1 cellular context compared by ENCODE assay signal in genomic region chr2:188291617-188292445, GRCh38.
A peak's percentile ranks its signal among the peaks of the same experiment; 100 is the strongest.
TF ChIP-seq lines count a peak whose summit lies in the region.

GULP1 (plus strand) TSS chr2:188291874; CDS start chr2:188477703, 185,829 bp downstream.

TF ChIP-seq in HCT116, 20 proteins besides CTCF, POLR2A, EP300 and RAD21 (continued from another document):
- 0 out of 2 replicates have a peak, but pooled peaks have one; percentile 18 for TF ChIP-seq MAX (IDR thresholded peaks at IDR 0.05)
- TF ChIP-seq JUND (IDR thresholded peaks at IDR 0.05), result no peak
- no peak for TF ChIP-seq SP1 (IDR thresholded peaks at IDR 0.05; ENCODE audit: low read depth)
- TF ChIP-seq EZH2phosphoT487 (IDR thresholded peaks at IDR 0.05; ENCODE audit: borderline replicate concordance), result no peak
- no peak for TF ChIP-seq ZBTB33 (IDR thresholded peaks at IDR 0.05; ENCODE audit: extremely low read depth, insufficient replicate concordance, low read length)
- TF ChIP-seq CBX3 (IDR thresholded peaks at IDR 0.05; ENCODE audit: low read depth), result 0 out of 2 replicates have a peak, but pooled peaks have one; percentile 7
- TF ChIP-seq, protein P1, sequence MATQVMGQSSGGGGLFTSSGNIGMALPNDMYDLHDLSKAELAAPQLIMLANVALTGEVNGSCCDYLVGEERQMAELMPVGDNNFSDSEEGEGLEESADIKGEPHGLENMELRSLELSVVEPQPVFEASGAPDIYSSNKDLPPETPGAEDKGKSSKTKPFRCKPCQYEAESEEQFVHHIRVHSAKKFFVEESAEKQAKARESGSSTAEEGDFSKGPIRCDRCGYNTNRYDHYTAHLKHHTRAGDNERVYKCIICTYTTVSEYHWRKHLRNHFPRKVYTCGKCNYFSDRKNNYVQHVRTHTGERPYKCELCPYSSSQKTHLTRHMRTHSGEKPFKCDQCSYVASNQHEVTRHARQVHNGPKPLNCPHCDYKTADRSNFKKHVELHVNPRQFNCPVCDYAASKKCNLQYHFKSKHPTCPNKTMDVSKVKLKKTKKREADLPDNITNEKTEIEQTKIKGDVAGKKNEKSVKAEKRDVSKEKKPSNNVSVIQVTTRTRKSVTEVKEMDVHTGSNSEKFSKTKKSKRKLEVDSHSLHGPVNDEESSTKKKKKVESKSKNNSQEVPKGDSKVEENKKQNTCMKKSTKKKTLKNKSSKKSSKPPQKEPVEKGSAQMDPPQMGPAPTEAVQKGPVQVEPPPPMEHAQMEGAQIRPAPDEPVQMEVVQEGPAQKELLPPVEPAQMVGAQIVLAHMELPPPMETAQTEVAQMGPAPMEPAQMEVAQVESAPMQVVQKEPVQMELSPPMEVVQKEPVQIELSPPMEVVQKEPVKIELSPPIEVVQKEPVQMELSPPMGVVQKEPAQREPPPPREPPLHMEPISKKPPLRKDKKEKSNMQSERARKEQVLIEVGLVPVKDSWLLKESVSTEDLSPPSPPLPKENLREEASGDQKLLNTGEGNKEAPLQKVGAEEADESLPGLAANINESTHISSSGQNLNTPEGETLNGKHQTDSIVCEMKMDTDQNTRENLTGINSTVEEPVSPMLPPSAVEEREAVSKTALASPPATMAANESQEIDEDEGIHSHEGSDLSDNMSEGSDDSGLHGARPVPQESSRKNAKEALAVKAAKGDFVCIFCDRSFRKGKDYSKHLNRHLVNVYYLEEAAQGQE (IDR thresholded peaks at IDR 0.05; ENCODE audit: low read depth), result no peak
